Comparison of ENCODE assay signal across 11 cellular contexts in the genomic region with DNA sequence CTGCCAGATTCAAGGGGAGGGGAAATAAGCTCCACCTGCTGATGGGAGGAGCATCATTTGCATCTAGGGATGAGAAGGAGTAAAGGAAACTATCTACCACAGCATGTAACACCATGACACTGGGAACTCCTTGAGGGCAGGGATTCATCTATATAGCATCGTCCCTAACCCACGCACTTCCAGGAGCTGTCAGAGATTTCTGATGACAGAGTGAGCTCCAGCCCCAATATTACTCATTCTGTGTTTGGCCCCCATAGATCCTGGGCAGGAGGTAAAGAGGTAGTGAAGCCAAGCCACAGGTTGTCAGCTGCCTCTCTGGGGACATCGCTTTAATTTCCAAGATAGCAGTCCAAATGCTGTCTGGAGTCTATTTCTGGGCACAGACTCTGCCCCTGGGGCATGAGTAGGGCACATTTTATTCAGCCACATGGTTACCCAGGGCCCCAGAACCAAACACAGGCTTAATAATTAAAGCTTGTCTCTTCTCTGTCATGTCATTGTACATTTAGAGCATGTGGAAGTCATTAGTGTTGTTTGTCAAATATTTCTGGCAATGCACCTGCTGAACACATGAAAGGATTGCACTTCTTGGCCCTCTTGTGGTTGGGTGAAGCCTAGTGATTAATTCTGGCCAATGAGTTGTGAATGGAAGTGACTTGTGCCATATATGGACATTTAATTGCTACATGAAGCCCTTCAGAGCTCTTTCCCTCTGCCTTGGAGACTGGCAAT.
A peak's percentile ranks its signal among the peaks of the same experiment; 100 is the strongest.
DNase-seq lines count a peak whose midpoint lies in the region; ATAC-seq and TF ChIP-seq lines count a peak whose summit lies in the region.
"Had no signal": no experiment of that assay in that cellular context is flagged by ENCODE, and none has a peak within 500 bp of the region (broad histone marks: within the 10 kb centered on the region; RNA-seq: fewer than 3 reads in every experiment).

No MANE protein-coding gene starts in this region.

- H3K4me3 Mint-ChIP-seq in CD8-positive, alpha-beta T cell = no peak overlapping the region
- H3K4me3 Mint-ChIP-seq in CD4-positive, alpha-beta T cell = no peak overlapping the region
- H3K4me3 Mint-ChIP-seq: activated naive CD8-positive, alpha-beta T cell treated with anti-CD3 and anti-CD28 coated beads, Interleukin-2, amount 10 ng/mL, durations not matched to agents 7 days and 5 days had no signal

- POLR2A ChIA-PET in CD8-positive, alpha-beta T cell (lab: Charles Lee) = interaction anchor here (0.6 kb wide), 1 partner anchor 1262 kb away, joined by 4 read pairs; no protein-coding TSS in a partner anchor
- POLR2A ChIA-PET in CD4-positive, alpha-beta T cell (lab: Charles Lee) = no interaction called here

- no peak for TF ChIP-seq CTCF in CD8-positive, alpha-beta T cell (IDR thresholded peaks at IDR 0.05)
- TF ChIP-seq CTCF in CD4-positive, alpha-beta T cell (IDR thresholded peaks at IDR 0.05) = no peak

- no peaks in the 10 kb centered on the region for H3K9me3 Mint-ChIP-seq in CD8-positive, alpha-beta T cell
- no peaks in the 10 kb centered on the region for H3K9me3 Mint-ChIP-seq in CD4-positive, alpha-beta T cell

- no peaks in the 10 kb centered on the region for H3K4me1 ChIP-seq in CD8-positive, alpha-beta T cell (ENCODE audit: insufficient read depth, low read length)

- intact Hi-C loops in CD8-positive, alpha-beta T cell (cut with DNase I, micrococcal nuclease) = no loop called here
- intact Hi-C loops in CD4-positive, alpha-beta T cell (cut with DNase I, micrococcal nuclease) = no loop called here

- H3K27me3 ChIP-seq in CD8-positive, alpha-beta T cell (ENCODE audit: insufficient read depth, low read length) = no peaks in the 10 kb centered on the region
- H3K27me3 ChIP-seq in CD4-positive, alpha-beta T cell (ENCODE audit: control insufficient read depth, insufficient read depth, low read length) = no peaks in the 10 kb centered on the region

- DNase-seq in GM04504 (ENCODE audit: low read depth) (peak; percentile 6), HT-29 (ENCODE audit: low spot score) (peak; percentile 65), NCI-H774 (lab: John Stamatoyannopoulos, UW) (peak; percentile 96), left kidney (ENCODE audit: low read depth, low spot score) (peak; percentile 62)
- DNase-seq in CD8-positive, alpha-beta T cell = no peak
- no peak for DNase-seq in CD4-positive, alpha-beta T cell
- DNase-seq: activated naive CD8-positive, alpha-beta T cell treated with anti-CD3 and anti-CD28 coated beads, Interleukin-2, amount 10 ng/mL, durations not matched to agents 7 days and 5 days; hippocampal formation; NCI-H2227 treated with DMSO at 0.1 percent for 48 hours had no signal

- no peak overlapping the region for H3K27ac ChIP-seq in CD8-positive, alpha-beta T cell (ENCODE audit: low read depth, low read length)
- H3K27ac ChIP-seq in CD4-positive, alpha-beta T cell (ENCODE audit: low read depth, low read length) = no peak overlapping the region

- ATAC-seq in CD8-positive, alpha-beta T cell = no peak
- no peak for ATAC-seq in CD4-positive, alpha-beta T cell (ENCODE audit: poor library complexity)
- ATAC-seq in HG03039 (IDR thresholded peaks at IDR 0.05; ENCODE audit: unreplicated experiment) = no peak
- ATAC-seq in HG03280 (IDR thresholded peaks at IDR 0.05; ENCODE audit: unreplicated experiment) = no peak

- peaks cover 37% of the 10 kb centered on the region for H3K27me3 Mint-ChIP-seq in CD8-positive, alpha-beta T cell (ENCODE audit: low read depth)
- H3K27me3 Mint-ChIP-seq in CD4-positive, alpha-beta T cell = peaks cover 45% of the 10 kb centered on the region

- H3K36me3 Mint-ChIP-seq in CD8-positive, alpha-beta T cell = no peaks in the 10 kb centered on the region
- no peaks in the 10 kb centered on the region for H3K36me3 Mint-ChIP-seq in CD4-positive, alpha-beta T cell (ENCODE audit: low read depth)
- H3K36me3 Mint-ChIP-seq: activated naive CD8-positive, alpha-beta T cell treated with anti-CD3 and anti-CD28 coated beads, Interleukin-2, amount 10 ng/mL, durations not matched to agents 7 days and 5 days had no signal

- CTCF ChIA-PET in CD8-positive, alpha-beta T cell (lab: Charles Lee) = no interaction called here
- CTCF ChIA-PET in CD4-positive, alpha-beta T cell (lab: Charles Lee) = interaction anchor here (0.6 kb wide), 1 partner anchor 11 kb away, joined by 3 read pairs; no protein-coding TSS in a partner anchor

- no peaks in the 10 kb centered on the region for H3K36me3 ChIP-seq in CD8-positive, alpha-beta T cell (ENCODE audit: insufficient read depth, low read length)

- no peaks in the 10 kb centered on the region for H3K9me3 ChIP-seq in CD8-positive, alpha-beta T cell (ENCODE audit: low read length)
- no peaks in the 10 kb centered on the region for H3K9me3 ChIP-seq in CD4-positive, alpha-beta T cell (ENCODE audit: control insufficient read depth, low read length)

- no peaks in the 10 kb centered on the region for H3K4me1 Mint-ChIP-seq in CD8-positive, alpha-beta T cell (ENCODE audit: low read depth)
- H3K4me1 Mint-ChIP-seq in CD4-positive, alpha-beta T cell (ENCODE audit: low read depth) = no peaks in the 10 kb centered on the region
- H3K4me1 Mint-ChIP-seq: activated naive CD8-positive, alpha-beta T cell treated with anti-CD3 and anti-CD28 coated beads, Interleukin-2, amount 10 ng/mL, durations not matched to agents 7 days and 5 days had no signal

- H3K4me3 ChIP-seq in CD8-positive, alpha-beta T cell (ENCODE audit: low read depth, low read length) = no peak overlapping the region

- no peak overlapping the region for H3K27ac Mint-ChIP-seq in CD8-positive, alpha-beta T cell
- H3K27ac Mint-ChIP-seq in CD4-positive, alpha-beta T cell = no peak overlapping the region
- H3K27ac Mint-ChIP-seq: activated naive CD8-positive, alpha-beta T cell treated with anti-CD3 and anti-CD28 coated beads, Interleukin-2, amount 10 ng/mL, durations not matched to agents 7 days and 5 days had no signal

Comparison
In these comparisons a context has a peak if more than half of its experiments do, and no peak if none do; other contexts are left out.
1. DNase-seq: peak in GM04504 (single experiment), HT-29 (single experiment), NCI-H774 (single experiment) and left kidney (single experiment); none in CD8-positive, alpha-beta T cell (0 of 7) and CD4-positive, alpha-beta T cell (0 of 10).